In the genomic region with DNA sequence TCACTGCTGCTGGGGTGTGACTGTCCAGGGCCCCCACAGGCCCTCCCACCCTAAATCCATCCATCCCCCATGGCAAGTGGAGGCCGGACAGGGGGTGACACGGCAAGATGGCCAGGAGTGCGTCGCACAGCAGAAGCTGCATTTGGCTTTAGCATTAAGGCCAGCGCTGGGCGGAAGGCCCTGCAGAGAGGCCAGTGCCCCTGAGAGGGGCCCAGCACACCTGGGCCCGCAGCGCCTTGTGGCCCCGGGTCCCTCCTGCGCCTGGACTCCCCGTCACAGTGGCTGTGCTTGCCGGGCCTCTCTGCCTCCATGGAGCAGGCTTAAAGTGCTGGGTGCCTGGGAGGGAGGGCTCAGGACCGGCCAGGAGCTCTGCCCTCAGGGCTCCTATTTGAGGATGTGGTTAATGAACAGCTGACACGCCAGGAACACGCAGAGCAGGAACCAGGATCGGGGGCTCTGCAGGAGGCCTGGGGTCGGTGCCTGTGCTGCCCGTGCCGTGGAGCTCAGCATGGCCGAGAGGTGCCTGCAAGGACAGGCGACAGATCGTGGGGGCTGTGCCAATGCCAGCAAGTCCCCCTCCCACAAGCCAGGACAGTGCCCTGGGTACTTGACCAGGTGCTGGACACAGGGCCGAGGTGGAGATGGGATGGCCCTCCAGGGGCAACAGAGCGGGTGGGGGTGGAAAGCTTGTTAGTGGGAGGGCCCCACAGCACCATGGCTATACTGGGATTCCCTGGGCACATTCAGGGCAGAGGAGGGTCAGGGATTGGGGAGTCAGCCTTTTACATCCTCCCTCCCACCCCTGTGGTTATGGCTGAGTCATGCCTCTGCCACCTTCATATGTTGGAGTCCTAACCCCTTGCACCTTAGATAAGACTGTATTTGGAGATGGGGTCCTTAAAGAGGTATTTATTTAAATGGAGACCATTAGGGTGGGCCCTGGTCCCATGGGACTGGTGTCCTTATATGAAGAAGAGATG, we compare ENCODE assay signal across 19 cellular contexts. TPM values are rescaled to one million over a fixed set of nuclear protein-coding genes. Genes with fewer than 3 reads are reported as not detected.
DNase-seq lines count a peak whose midpoint lies in the region; ATAC-seq, FAIRE-seq and TF ChIP-seq lines count a peak whose summit lies in the region.
"Had no signal": no experiment of that assay in that cellular context is flagged by ENCODE, and none has a peak within 500 bp of the region (broad histone marks: within the 10 kb centered on the region; RNA-seq: fewer than 3 reads in every experiment).

No MANE protein-coding gene starts in this region.

- H3K27ac Mint-ChIP-seq in effector memory CD8-positive, alpha-beta T cell = no peak overlapping the region
- H3K27ac Mint-ChIP-seq: T-helper 17 cell had no signal

- in situ Hi-C loops in SK-MEL-5 (cut with HindIII; ENCODE audit: low pct_unique_long_range_greater_than_20kb, low sequenced_read_pairs) = no loop called here

- H3K36me3 Mint-ChIP-seq in effector memory CD8-positive, alpha-beta T cell (ENCODE audit: insufficient read depth) = peaks cover 13% of the 10 kb centered on the region
- H3K36me3 Mint-ChIP-seq: activated naive CD4-positive, alpha-beta T cell treated with anti-CD3 and anti-CD28 coated beads, Interleukin-2, amount 10 ng/mL, durations not matched to agents 7 days and 5 days had no signal

- ATAC-seq in effector memory CD8-positive, alpha-beta T cell (replicated peaks) = no peak
- ATAC-seq in GM18867 (IDR thresholded peaks at IDR 0.05; ENCODE audit: unreplicated experiment) = no peak
- ATAC-seq: activated CD4-positive, CD25-positive, alpha-beta regulatory T cell treated with anti-CD3 and anti-CD28 coated beads, Interleukin-2, amount 50 U/mL, for 24 hours; left lobe of liver; T-helper 17 cell had no signal

- peaks cover 0 to 5% of the 10 kb centered on the region in 2 donors for H3K4me1 Mint-ChIP-seq in effector memory CD8-positive, alpha-beta T cell (ENCODE audit: low read depth in 2 of 2)

- FAIRE-seq in H54 (lab: Jason Lieb, UNC) = peak; percentile 64

- no peaks in the 10 kb centered on the region for H3K9me3 Mint-ChIP-seq in effector memory CD8-positive, alpha-beta T cell
- H3K9me3 Mint-ChIP-seq: activated naive CD4-positive, alpha-beta T cell treated with anti-CD3 and anti-CD28 coated beads, Interleukin-2, amount 10 ng/mL, durations not matched to agents 7 days and 5 days had no signal

- H3K4me3 Mint-ChIP-seq in effector memory CD8-positive, alpha-beta T cell = no peak overlapping the region
- H3K4me3 Mint-ChIP-seq: activated naive CD4-positive, alpha-beta T cell treated with anti-CD3 and anti-CD28 coated beads, Interleukin-2, amount 10 ng/mL, durations not matched to agents 7 days and 5 days; T-helper 17 cell had no signal

- DNase-seq in AG08396 (ENCODE audit: low spot score) = peak; percentile 41
- peak; percentile 77 for DNase-seq in H54 (ENCODE audit: insufficient read length, low spot score)
- peak; percentile 17 for DNase-seq in SK-MEL-5 (ENCODE audit: low read depth, low spot score)
- DNase-seq in iPS-NIHi7 (ENCODE audit: extremely low spot score) = peak; percentile 7
- DNase-seq in effector memory CD8-positive, alpha-beta T cell = no peak
- no peak for DNase-seq in activated CD4-positive, alpha-beta T cell treated with anti-CD3 and anti-CD28 coated beads for 1 hour
- DNase-seq in amniotic stem cell (lab: John Stamatoyannopoulos, UW) = no peak
- DNase-seq: activated naive CD4-positive, alpha-beta T cell treated with anti-CD3 and anti-CD28 coated beads, Interleukin-2, amount 10 ng/mL, durations not matched to agents 7 days and 5 days; COR-L47; effector CD8-positive, alpha-beta T cell; NCI-H2081; NCI-H69; Peyer's patch; spleen; stimulated activated naive CD4-positive, alpha-beta T cell treated with Interleukin-2 at 50 U/mL for 16 hours; T-helper 17 cell had no signal

- peaks cover 0 to 22% of the 10 kb centered on the region in 2 donors for H3K27me3 Mint-ChIP-seq in effector memory CD8-positive, alpha-beta T cell
- H3K27me3 Mint-ChIP-seq: T-helper 17 cell had no signal

- no peak for TF ChIP-seq POLR2A in H54 (IDR thresholded peaks at IDR 0.05; ENCODE audit: low read depth, low read length)

RNA-seq across cellular contexts. Expression of a gene that starts 30.9 kb away (rescaled TPM):
- 103 and 109 TPM in 2 replicates for total RNA-seq in SK-MEL-5 (2014; rRNA removed; shearing (Covaris generic))
- 161 and 188 TPM in 2 replicates for polyA plus RNA-seq in SK-MEL-5 (2015; cell fraction: cytosol; rRNA removed)
- 637 and 676 TPM in 2 replicates for polyA plus RNA-seq in SK-MEL-5 (2015; cell fraction: nucleus; rRNA removed)

Comparison
In these comparisons a context has a peak if more than half of its experiments do, and no peak if none do; other contexts are left out.
1. DNase-seq: peak in AG08396 (single experiment), H54 (single experiment), SK-MEL-5 (single experiment) and iPS-NIHi7 (single experiment); none in effector memory CD8-positive, alpha-beta T cell (0 of 3), activated CD4-positive, alpha-beta T cell treated with anti-CD3 and anti-CD28 coated beads for 1 hour (single experiment) and amniotic stem cell (single experiment).